In genomic region chr5:14142202-14142855, GRCh38 we compare ENCODE assay signal across 8 cellular contexts. TPM values are rescaled to one million over a fixed set of nuclear protein-coding genes. Genes with fewer than 3 reads are reported as not detected.
DNase-seq lines count a peak whose midpoint lies in the region; ATAC-seq and TF ChIP-seq lines count a peak whose summit lies in the region.

No MANE protein-coding gene starts in this region.

- peaks cover 24% of the 10 kb centered on the region for H3K4me1 ChIP-seq in testis

- intact Hi-C loops in testis (cut with DNase I; ENCODE audit: low total_unique reads): loop anchor here (10.0 kb wide), 1 partner anchor 122 kb away; no protein-coding TSS in a partner anchor

- no peak for TF ChIP-seq POLR2A in testis (IDR thresholded peaks at IDR 0.05)

- H3K36me3 ChIP-seq in testis (ENCODE audit: low read depth, missing control alignments): no peaks in the 10 kb centered on the region

- no peaks in the 10 kb centered on the region for H3K9me3 ChIP-seq in testis

- H3K27me3 Mint-ChIP-seq in T-helper 2 cell treated with Interferon-gamma antibody and Interleukin-4, amounts not matched to agents 5 μg/mL and 100 μg/mL, for 36 hours (ENCODE audit: low read depth): peaks cover 45% of the 10 kb centered on the region
- peaks cover 53% of the 10 kb centered on the region for H3K27me3 Mint-ChIP-seq in activated naive CD8-positive, alpha-beta T cell treated with anti-CD3 and anti-CD28 coated beads for 36 hours

- H3K27ac ChIP-seq in testis: peak overlapping the region; percentile 97 to 98

- H3K4me3 Mint-ChIP-seq in T-helper 2 cell treated with Interferon-gamma antibody and Interleukin-4, amounts not matched to agents 5 μg/mL and 100 μg/mL, for 36 hours: peak overlapping the region; percentile 80
- peak overlapping the region; percentile 76 for H3K4me3 Mint-ChIP-seq in activated naive CD8-positive, alpha-beta T cell treated with anti-CD3 and anti-CD28 coated beads for 36 hours

- no peak for TF ChIP-seq CTCF in testis (IDR thresholded peaks at IDR 0.05)
- TF ChIP-seq CTCF in GM13977 (IDR thresholded peaks at IDR 0.05; ENCODE audit: extremely low read depth, insufficient read depth, missing control alignments): no peak

- in situ Hi-C loops in GM13977 (cut with MboI; ENCODE audit: low pct_unique_long_range_greater_than_20kb, low sequenced_read_pairs, unreplicated experiment): no loop called here

- DNase-seq in T-helper 2 cell treated with Interferon-gamma antibody and Interleukin-4, amounts not matched to agents 5 μg/mL and 100 μg/mL, for 36 hours (ENCODE audit: low spot score): no peak
- DNase-seq in T-helper 2 cell (no peak), iris pigment epithelial cell (ENCODE audit: low read depth) (peak; percentile 58), testis (no peak), GM13977 (ENCODE audit: low spot score) (no peak), NCI-H1436 (lab: John Stamatoyannopoulos, UW) (no peak)
- no peak for DNase-seq in activated naive CD8-positive, alpha-beta T cell treated with anti-CD3 and anti-CD28 coated beads for 36 hours

- 5% methylated on average over 18 to 20 of the region's 20 CpGs for WGBS in testis, 2 donors

- peak; percentile 1 for ATAC-seq in HG02938 (IDR thresholded peaks at IDR 0.05; ENCODE audit: unreplicated experiment)

- no peaks in the 10 kb centered on the region for H3K27me3 ChIP-seq in testis

- peaks cover 7% of the 10 kb centered on the region for H3K4me1 Mint-ChIP-seq in T-helper 2 cell treated with Interferon-gamma antibody and Interleukin-4, amounts not matched to agents 5 μg/mL and 100 μg/mL, for 36 hours (ENCODE audit: low read depth)
- H3K4me1 Mint-ChIP-seq in activated naive CD8-positive, alpha-beta T cell treated with anti-CD3 and anti-CD28 coated beads for 36 hours: peaks cover 8% of the 10 kb centered on the region

- no peaks in the 10 kb centered on the region for H3K36me3 Mint-ChIP-seq in T-helper 2 cell treated with Interferon-gamma antibody and Interleukin-4, amounts not matched to agents 5 μg/mL and 100 μg/mL, for 36 hours (ENCODE audit: low read depth)
- no peaks in the 10 kb centered on the region for H3K36me3 Mint-ChIP-seq in activated naive CD8-positive, alpha-beta T cell treated with anti-CD3 and anti-CD28 coated beads for 36 hours

- H3K9me3 Mint-ChIP-seq in T-helper 2 cell treated with Interferon-gamma antibody and Interleukin-4, amounts not matched to agents 5 μg/mL and 100 μg/mL, for 36 hours: peaks cover 3% of the 10 kb centered on the region
- H3K9me3 Mint-ChIP-seq in activated naive CD8-positive, alpha-beta T cell treated with anti-CD3 and anti-CD28 coated beads for 36 hours: no peaks in the 10 kb centered on the region

- no peak overlapping the region for H3K27ac Mint-ChIP-seq in T-helper 2 cell treated with Interferon-gamma antibody and Interleukin-4, amounts not matched to agents 5 μg/mL and 100 μg/mL, for 36 hours
- H3K27ac Mint-ChIP-seq in activated naive CD8-positive, alpha-beta T cell treated with anti-CD3 and anti-CD28 coated beads for 36 hours: no peak overlapping the region

- peak overlapping the region; percentile 85 to 90 for H3K4me3 ChIP-seq in testis

RNA-seq across cellular contexts. Expression of gene TRIO, which starts 0.8 kb away (rescaled TPM):
- 1 to 10 TPM; 7.4 to 9.8 TPM for total RNA-seq in activated naive CD8-positive, alpha-beta T cell treated with anti-CD3 and anti-CD28 coated beads for 36 hours
- total RNA-seq in testis: 100 to 1,000 TPM; 249 to 295 TPM
- 47.2 TPM for polyA plus RNA-seq in testis (ENCODE audit: insufficient read depth, low read depth, low replicate concordance)

Comparison
In these comparisons a context has a peak if more than half of its experiments do, and no peak if none do; other contexts are left out.
1. RNA of gene TRIO, which starts 0.8 kb away (total RNA-seq): 249 to 295 TPM in testis; 7.4 to 9.8 TPM in activated naive CD8-positive, alpha-beta T cell treated with anti-CD3 and anti-CD28 coated beads for 36 hours; every median in the first group is over 10 times any median in the second.